In the genomic region with DNA sequence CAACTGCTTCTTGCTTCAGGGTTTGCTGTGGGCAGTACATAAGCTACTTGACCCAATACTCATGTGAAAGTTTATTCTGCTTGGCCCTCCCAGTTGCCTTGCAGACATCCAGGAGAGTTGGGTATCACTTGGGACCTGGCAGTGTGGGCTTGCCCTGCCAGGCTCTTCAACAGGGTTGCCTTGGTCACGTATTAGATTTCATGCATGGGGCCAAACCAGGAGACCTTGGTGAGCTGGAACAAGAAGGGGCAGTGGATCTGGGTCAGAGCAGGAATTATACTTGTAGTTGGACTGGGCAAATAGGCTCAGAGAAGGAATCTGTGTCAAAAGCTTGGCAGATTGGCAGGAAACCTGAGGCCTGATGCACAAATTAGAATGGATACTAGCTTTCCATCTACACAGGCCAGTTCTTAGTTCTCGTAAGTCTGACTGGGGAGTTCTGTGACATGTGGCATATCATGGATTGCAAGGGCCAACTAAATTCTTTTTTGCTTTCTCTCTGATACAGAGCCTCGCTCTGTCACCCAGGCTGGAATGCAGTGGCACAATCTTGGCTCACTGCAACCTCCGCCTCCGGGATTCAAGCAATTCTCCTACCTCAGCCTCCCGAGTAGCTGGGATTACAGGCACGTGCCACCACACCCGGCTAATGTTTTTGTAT, we compare ENCODE assay signal across 26 cellular contexts.
A peak's percentile ranks its signal among the peaks of the same experiment; 100 is the strongest.
DNase-seq lines count a peak whose midpoint lies in the region; ATAC-seq, FAIRE-seq and TF ChIP-seq lines count a peak whose summit lies in the region.
"Had no signal": no experiment of that assay in that cellular context is flagged by ENCODE, and none has a peak within 500 bp of the region (broad histone marks: within the 10 kb centered on the region; RNA-seq: fewer than 3 reads in every experiment).

No MANE protein-coding gene starts in this region.

- no peak overlapping the region for H3K4me2 ChIP-seq in H1 (ENCODE audit: insufficient read depth in 1 of 2, low read depth in 2 of 2, low read length in 2 of 2)
- H3K4me2 ChIP-seq: BLaER1 had no signal

- H3K4me1 Mint-ChIP-seq in CD8-positive, alpha-beta T cell (ENCODE audit: low read depth): no peaks in the 10 kb centered on the region
- no peaks in the 10 kb centered on the region for H3K4me1 Mint-ChIP-seq in activated naive CD4-positive, alpha-beta T cell treated with anti-CD3 and anti-CD28 coated beads for 36 hours (ENCODE audit: low read depth)
- H3K4me1 Mint-ChIP-seq: CD14-positive monocyte; CD4-positive, alpha-beta memory T cell; CD4-positive, CD25-positive, alpha-beta regulatory T cell had no signal

- no peak overlapping the region for H3K27ac ChIP-seq in CD8-positive, alpha-beta T cell (ENCODE audit: low read depth, low read length)
- H3K27ac ChIP-seq in H1 (ENCODE audit: low read depth, low read length): no peak overlapping the region
- H3K27ac ChIP-seq in psoas muscle: peak overlapping the region; percentile 72
- peak overlapping the region; percentile 36 for H3K27ac ChIP-seq in skeletal muscle tissue (ENCODE audit: low read depth, low read length)
- H3K27ac ChIP-seq: 22Rv1, BLaER1 had no signal

- FAIRE-seq in H1 (lab: Jason Lieb, UNC): no peak
- FAIRE-seq: A204.1, D721Med, G401.6, GM12878, GM12892, GM18507, GM19239 had no signal

- H3K9ac ChIP-seq in H1 (replicated peaks in 1 of 4; ENCODE audit: extremely low read depth in 1 of 4, low read depth in 3 of 4, low read length in 3 of 4) (no peak overlapping the region), skeletal muscle tissue (ENCODE audit: low read depth in 1 of 3, low read length in 3 of 3) (peak overlapping the region in 1 of 3 donors; percentile 40)
- H3K9ac ChIP-seq: BLaER1 had no signal

- no peak overlapping the region for H3K4ac ChIP-seq in H1 (replicated peaks; ENCODE audit: insufficient read length, low read depth, low read length)

- no peaks in the 10 kb centered on the region for H3K23me2 ChIP-seq in H1 (ENCODE audit: low read depth, low read length)

- no peak overlapping the region for H2BK15ac ChIP-seq in H1 (ENCODE audit: low read length)

- H3K27ac Mint-ChIP-seq in CD8-positive, alpha-beta T cell: peak overlapping the region; percentile 28
- H3K27ac Mint-ChIP-seq in activated naive CD4-positive, alpha-beta T cell treated with anti-CD3 and anti-CD28 coated beads for 36 hours: no peak overlapping the region
- H3K27ac Mint-ChIP-seq: CD14-positive monocyte; CD4-positive, alpha-beta memory T cell; CD4-positive, CD25-positive, alpha-beta regulatory T cell had no signal

- no peak overlapping the region for H3K23ac ChIP-seq in H1 (ENCODE audit: insufficient read length)

- no peak overlapping the region for H4K5ac ChIP-seq in H1 (ENCODE audit: insufficient read length, low read depth, low read length)

- no peak for TF ChIP-seq CTCF in CD8-positive, alpha-beta T cell (IDR thresholded peaks at IDR 0.05)
- TF ChIP-seq CTCF in H1 (IDR thresholded peaks at IDR 0.05; ENCODE audit: control extremely low read depth in 1 of 3, insufficient read depth in 1 of 3, low read depth in 1 of 3, low read length in 3 of 3) (no peak), psoas muscle (IDR thresholded peaks at IDR 0.05) (no peak)

- no peak overlapping the region for H3K56ac ChIP-seq in H1 (replicated peaks; ENCODE audit: insufficient read length, low read depth, low read length)

- no peaks in the 10 kb centered on the region for H4K20me1 ChIP-seq in H1 (replicated peaks in 1 of 2; ENCODE audit: control insufficient read depth in 1 of 2, insufficient read depth in 2 of 2, low read length in 2 of 2)
- H4K20me1 ChIP-seq: BLaER1 had no signal

- peaks cover 2% of the 10 kb centered on the region for H3K27me3 Mint-ChIP-seq in CD8-positive, alpha-beta T cell (ENCODE audit: low read depth)
- H3K27me3 Mint-ChIP-seq in activated naive CD4-positive, alpha-beta T cell treated with anti-CD3 and anti-CD28 coated beads for 36 hours (ENCODE audit: low read depth): no peaks in the 10 kb centered on the region

- no peak for TF ChIP-seq EP300 in H1 (IDR thresholded peaks at IDR 0.05; ENCODE audit: borderline replicate concordance in 1 of 2, low read depth in 2 of 2, low read length in 2 of 2)

- no peak overlapping the region for H4K91ac ChIP-seq in H1 (replicated peaks; ENCODE audit: insufficient read length, low read length)

- intact Hi-C loops in CD8-positive, alpha-beta T cell (cut with DNase I, micrococcal nuclease): no loop called here
- intact Hi-C loops in psoas muscle (cut with DNase I): no loop called here
- intact Hi-C loops in activated naive CD4-positive, alpha-beta T cell treated with anti-CD3 and anti-CD28 coated beads for 36 hours (cut with micrococcal nuclease): no loop called here

- H3K18ac ChIP-seq in H1 (ENCODE audit: extremely low read depth, low read length): no peak overlapping the region

- no peaks in the 10 kb centered on the region for H3K4me1 ChIP-seq in CD8-positive, alpha-beta T cell (ENCODE audit: insufficient read depth, low read length)
- H3K4me1 ChIP-seq in H1 (replicated peaks in 1 of 4; ENCODE audit: control insufficient read depth in 3 of 4, insufficient read depth in 4 of 4, low read length in 3 of 4) (no peaks in the 10 kb centered on the region), psoas muscle (peaks cover 12% of the 10 kb centered on the region), skeletal muscle tissue (ENCODE audit: control insufficient read depth in 3 of 3, insufficient read depth in 3 of 3, low read length in 3 of 3) (peaks cover 6 to 11% (median 7%) of the 10 kb centered on the region in 3 donors)
- H3K4me1 ChIP-seq: BE2C, BLaER1, Caco-2 had no signal

- H4K8ac ChIP-seq in H1 (ENCODE audit: extremely low read depth, insufficient read depth, low read length): no peak overlapping the region

- no peaks in the 10 kb centered on the region for H3K79me1 ChIP-seq in H1 (ENCODE audit: low read depth, low read length)

- H3K36me3 Mint-ChIP-seq in CD8-positive, alpha-beta T cell: no peaks in the 10 kb centered on the region
- no peaks in the 10 kb centered on the region for H3K36me3 Mint-ChIP-seq in activated naive CD4-positive, alpha-beta T cell treated with anti-CD3 and anti-CD28 coated beads for 36 hours (ENCODE audit: low read depth)
- H3K36me3 Mint-ChIP-seq: CD14-positive monocyte; CD4-positive, alpha-beta memory T cell; CD4-positive, CD25-positive, alpha-beta regulatory T cell had no signal

- H3K4me3 ChIP-seq in CD8-positive, alpha-beta T cell (ENCODE audit: low read depth, low read length): no peak overlapping the region
- no peak overlapping the region for H3K4me3 ChIP-seq in H1 (ENCODE audit: extremely low read depth in 1 of 4, insufficient read depth in 2 of 4, low read depth in 3 of 4, low read length in 4 of 4)
- H3K4me3 ChIP-seq in psoas muscle: no peak overlapping the region
- no peak overlapping the region for H3K4me3 ChIP-seq in skeletal muscle tissue (ENCODE audit: low read length in 3 of 3)
- H3K4me3 ChIP-seq: BLaER1, GM12878 had no signal

- no peaks in the 10 kb centered on the region for H3K27me3 ChIP-seq in CD8-positive, alpha-beta T cell (ENCODE audit: insufficient read depth, low read length)
- H3K27me3 ChIP-seq in H1 (replicated peaks in 1 of 4; ENCODE audit: control insufficient read depth in 3 of 4, extremely low read depth in 1 of 4, insufficient read depth in 3 of 4, low read length in 3 of 4): no peaks in the 10 kb centered on the region
- no peaks in the 10 kb centered on the region for H3K27me3 ChIP-seq in psoas muscle (ENCODE audit: insufficient read depth in 3 of 3, low read length in 2 of 3)
- H3K27me3 ChIP-seq in skeletal muscle tissue (ENCODE audit: control insufficient read depth in 3 of 3, insufficient read depth in 3 of 3, low read length in 3 of 3): no peaks in the 10 kb centered on the region
- H3K27me3 ChIP-seq: BE2C, BLaER1 had no signal

- no peak overlapping the region for H2BK5ac ChIP-seq in H1 (ENCODE audit: low read depth, low read length)

- POLR2A ChIA-PET in CD8-positive, alpha-beta T cell (lab: Charles Lee): no interaction called here
- POLR2A ChIA-PET in H1 (lab: Charles Lee; ENCODE audit: partially characterized antibody): no interaction called here

- no peak for TF ChIP-seq POLR2A in H1 (IDR thresholded peaks at IDR 0.05; ENCODE audit: control extremely low read depth in 1 of 2, low read depth in 2 of 2, low read length in 2 of 2)

- H2BK120ac ChIP-seq in H1 (replicated peaks; ENCODE audit: low read depth, low read length): peak overlapping the region; percentile 22

- H3K14ac ChIP-seq in H1 (ENCODE audit: insufficient read length): no peak overlapping the region

- no peak for DNase-seq in CD8-positive, alpha-beta T cell
- no peak for DNase-seq in H1 (ENCODE audit: low read depth in 1 of 2, low spot score in 2 of 2)
- DNase-seq in psoas muscle: peak in 1 of 2 donors; percentile 72
- no peak for DNase-seq in activated naive CD4-positive, alpha-beta T cell treated with anti-CD3 and anti-CD28 coated beads for 36 hours
- DNase-seq: ACHN; BE2C; C1 segment of cervical spinal cord; Caco-2; Calu3; CD4-positive, alpha-beta memory T cell; CD4-positive, CD25-positive, alpha-beta regulatory T cell; DMS79 treated with DMSO at 0.1 percent for 48 hours; GF-D8 had no signal

- 94% methylated on average over 8 of the region's 8 CpGs; no CpG with 5 or more reads in 1 of the 2 experiments for WGBS in H1 (ENCODE audit: extremely low coverage in 1 of 2, insufficient coverage in 1 of 2, insufficient read length in 1 of 2, insufficient replicate concordance in 2 of 2, low coverage in 1 of 2, low lambda C conversion rate in 2 of 2, missing lambda C conversion rate in 1 of 2), 2 experiments
- WGBS in psoas muscle, 3 donors: 30 to 49% (median 32%) methylated on average over 8 of the region's 8 CpGs

- no peak for TF ChIP-seq RAD21 in H1 (IDR thresholded peaks at IDR 0.05 in 1 of 2, conservative IDR thresholded peaks at IDR 0.05 in 1 of 2; ENCODE audit: low read depth in 2 of 2, low read length in 2 of 2)

- no peaks in the 10 kb centered on the region for H3K9me3 ChIP-seq in CD8-positive, alpha-beta T cell (ENCODE audit: low read length)
- H3K9me3 ChIP-seq in H1 (ENCODE audit: insufficient read depth in 2 of 2, low read depth in 1 of 2, low read length in 1 of 2): no peaks in the 10 kb centered on the region; a peak in 1 of 4 replicates
- peaks cover 13% of the 10 kb centered on the region for H3K9me3 ChIP-seq in psoas muscle
- no peaks in the 10 kb centered on the region for H3K9me3 ChIP-seq in skeletal muscle tissue (ENCODE audit: control insufficient read depth in 3 of 3, low read length in 3 of 3)
- H3K9me3 ChIP-seq: BE2C, Caco-2 had no signal

- H2BK20ac ChIP-seq in H1 (ENCODE audit: low read length): no peak overlapping the region

- CTCF ChIA-PET in CD8-positive, alpha-beta T cell (lab: Charles Lee): no interaction called here
- CTCF ChIA-PET in H1 (lab: Charles Lee; ENCODE audit: partially characterized antibody): interaction anchor here (0.7 kb wide), 1 partner anchor 149 kb away, joined by 3 read pairs; no protein-coding TSS in a partner anchor
- CTCF ChIA-PET in activated naive CD4-positive, alpha-beta T cell treated with anti-CD3 and anti-CD28 coated beads for 36 hours (lab: Charles Lee): no interaction called here

- no peak overlapping the region for H2AK5ac ChIP-seq in H1 (ENCODE audit: low read depth, low read length)

- no peaks in the 10 kb centered on the region for H3K36me3 ChIP-seq in CD8-positive, alpha-beta T cell (ENCODE audit: insufficient read depth, low read length)
- H3K36me3 ChIP-seq in H1 (ENCODE audit: control insufficient read depth in 2 of 4, insufficient read depth in 4 of 4, low read length in 3 of 4) (no peaks in the 10 kb centered on the region), psoas muscle (ENCODE audit: insufficient read depth in 1 of 2, low read depth in 1 of 2) (no peaks in the 10 kb centered on the region), skeletal muscle tissue (ENCODE audit: control insufficient read depth in 3 of 3, insufficient read depth in 3 of 3, low read length in 3 of 3) (no peaks in the 10 kb centered on the region)
- H3K36me3 ChIP-seq: BE2C, BLaER1 had no signal

- no peak overlapping the region for H3K4me3 Mint-ChIP-seq in CD8-positive, alpha-beta T cell
- no peak overlapping the region for H3K4me3 Mint-ChIP-seq in activated naive CD4-positive, alpha-beta T cell treated with anti-CD3 and anti-CD28 coated beads for 36 hours
- H3K4me3 Mint-ChIP-seq: CD14-positive monocyte; CD4-positive, alpha-beta memory T cell; CD4-positive, CD25-positive, alpha-beta regulatory T cell had no signal

- ATAC-seq in CD8-positive, alpha-beta T cell: no peak
- ATAC-seq in psoas muscle: peak; percentile 91 to 96 (median 94)
- ATAC-seq in GM19035 (IDR thresholded peaks at IDR 0.05; ENCODE audit: unreplicated experiment): no peak
- no peak for ATAC-seq in GM18873 (IDR thresholded peaks at IDR 0.05; ENCODE audit: low FRiP score, unreplicated experiment)
- ATAC-seq: GM12878 had no signal

- no peaks in the 10 kb centered on the region for H3K9me3 Mint-ChIP-seq in CD8-positive, alpha-beta T cell
- H3K9me3 Mint-ChIP-seq in activated naive CD4-positive, alpha-beta T cell treated with anti-CD3 and anti-CD28 coated beads for 36 hours: no peaks in the 10 kb centered on the region

- no peak overlapping the region for H2AFZ ChIP-seq in H1 (ENCODE audit: low read length)

- H2BK12ac ChIP-seq in H1 (ENCODE audit: low read depth, low read length): no peak overlapping the region

- H3K79me2 ChIP-seq in H1 (ENCODE audit: control insufficient read depth in 1 of 2, insufficient read depth in 2 of 2, low read length in 2 of 2): no peaks in the 10 kb centered on the region

Comparison
In these comparisons a context has a peak if more than half of its experiments do, and no peak if none do; other contexts are left out.
1. ATAC-seq: peak in psoas muscle (4 of 4); none in CD8-positive, alpha-beta T cell (single experiment), GM19035 (single experiment) and GM18873 (single experiment).
2. H3K27ac ChIP-seq: peak in psoas muscle (single experiment) and skeletal muscle tissue (single experiment); none in CD8-positive, alpha-beta T cell (single experiment) and H1 (single experiment).